In genomic region chr17:64634217-64634616, GRCh38 we compare ENCODE assay signal across 17 cellular contexts. TPM values are rescaled to one million over a fixed set of nuclear protein-coding genes. Genes with fewer than 3 reads are reported as not detected.
DNase-seq lines count a peak whose midpoint lies in the region; ATAC-seq and TF ChIP-seq lines count a peak whose summit lies in the region.
"Had no signal": no experiment of that assay in that cellular context is flagged by ENCODE, and none has a peak within 500 bp of the region (broad histone marks: within the 10 kb centered on the region; RNA-seq: fewer than 3 reads in every experiment).

No MANE protein-coding gene starts in this region.

- peak overlapping the region; percentile 68 for H2AK5ac ChIP-seq in mesenchymal stem cell (ENCODE audit: low read length, severe bottlenecking)

- peak; percentile 32 for DNase-seq in GM12865 (ENCODE audit: low read depth)
- no peak for DNase-seq in activated B cell treated with CpG ODN at 0.5 μM for 24 hours
- no peak for DNase-seq in mesenchymal stem cell
- DNase-seq in DMS79 treated with DMSO at 0.1 percent for 48 hours (lab: John Stamatoyannopoulos, UW): no peak
- DNase-seq in NCI-H1105 treated with DMSO at 0.1 percent for 48 hours (lab: John Stamatoyannopoulos, UW): no peak
- DNase-seq in stimulated activated CD4-positive, alpha-beta T cell treated with anti-CD3 and anti-CD28 coated beads, Interleukin-4, amount 100 ng/mL, for 24 hours: no peak
- DNase-seq in nephron progenitor cell: no peak
- DNase-seq: KBM-7, left ventricle myocardium superior, NCI-H1092 treated with DMSO at 0.1 percent for 48 hours, NCI-H2171, RPMI8226, tibial artery had no signal

- H3K27ac Mint-ChIP-seq in activated B cell treated with CpG ODN at 0.5 μM for 24 hours (peak overlapping the region; percentile 6), nephron progenitor cell (no peak overlapping the region)
- H3K27ac Mint-ChIP-seq: B cell, GM23338 had no signal

- H3K23ac ChIP-seq in mesenchymal stem cell (ENCODE audit: low read length in 2 of 2): no peak overlapping the region

- no peaks in the 10 kb centered on the region for H3K9me3 ChIP-seq in mesenchymal stem cell (ENCODE audit: control insufficient read depth, low read length)
- H3K9me3 ChIP-seq: tibial artery had no signal

- no peaks in the 10 kb centered on the region for H3K27me3 ChIP-seq in ACC112 (ENCODE audit: insufficient read depth, low read length)
- no peaks in the 10 kb centered on the region for H3K27me3 ChIP-seq in mesenchymal stem cell (ENCODE audit: control insufficient read depth in 1 of 2, insufficient read depth in 1 of 2, low read length in 2 of 2)
- H3K27me3 ChIP-seq: tibial artery had no signal

- ATAC-seq in activated B cell treated with CpG ODN at 0.5 μM for 24 hours (ENCODE audit: low read depth): no peak
- ATAC-seq: GM23338, left ventricle myocardium superior had no signal

- H3K4me3 Mint-ChIP-seq in activated B cell treated with CpG ODN at 0.5 μM for 24 hours: no peak overlapping the region
- H3K4me3 Mint-ChIP-seq in nephron progenitor cell: no peak overlapping the region
- H3K4me3 Mint-ChIP-seq: B cell, GM23338 had no signal

- H3K4me3 ChIP-seq in ACC112 (ENCODE audit: low read depth, low read length) (no peak overlapping the region), GM12865 (ENCODE audit: low read depth, low read length) (no peak overlapping the region), mesenchymal stem cell (ENCODE audit: insufficient read depth in 1 of 2, low read depth in 1 of 2, low read length in 2 of 2) (no peak overlapping the region)
- H3K4me3 ChIP-seq: GM23338, skin epidermis, tibial artery had no signal

- H2AFZ ChIP-seq in ACC112 (ENCODE audit: low read length, unreplicated experiment): no peak overlapping the region
- no peak overlapping the region for H2AFZ ChIP-seq in mesenchymal stem cell (ENCODE audit: low read depth, low read length)
- H2AFZ ChIP-seq: GM23338 had no signal

- no peak overlapping the region for H3K9ac ChIP-seq in mesenchymal stem cell (ENCODE audit: low read length)

- H3K18ac ChIP-seq in mesenchymal stem cell (ENCODE audit: low read depth in 1 of 2, low read length in 2 of 2): no peak overlapping the region

- H3K4me2 ChIP-seq in mesenchymal stem cell (ENCODE audit: low read length, poor library complexity, severe bottlenecking): no peak overlapping the region
- H3K4me2 ChIP-seq: GM23338 had no signal

- H3K4me1 Mint-ChIP-seq in activated B cell treated with CpG ODN at 0.5 μM for 24 hours: peaks cover 48% of the 10 kb centered on the region
- no peaks in the 10 kb centered on the region for H3K4me1 Mint-ChIP-seq in nephron progenitor cell

- peak overlapping the region; percentile 25 for H3K27ac ChIP-seq in ACC112 (ENCODE audit: low read depth, low read length)
- peak overlapping the region; percentile 57 for H3K27ac ChIP-seq in mesenchymal stem cell (ENCODE audit: low read length, poor library complexity, severe bottlenecking)
- H3K27ac ChIP-seq: skin epidermis, tibial artery had no signal

- POLR2A ChIA-PET in activated B cell treated with CpG ODN at 0.5 μM for 24 hours (lab: Charles Lee): interaction anchor here (0.5 to 0.6 kb wide), 2 partner anchors 316 to 938 kb away, joined by 4 to 9 read pairs; no protein-coding TSS in a partner anchor

- H2BK15ac ChIP-seq in mesenchymal stem cell (ENCODE audit: low read depth, poor library complexity, severe bottlenecking): no peak overlapping the region

- H2BK120ac ChIP-seq in mesenchymal stem cell (ENCODE audit: low read depth, low read length): no peak overlapping the region

- no peak overlapping the region for H2BK5ac ChIP-seq in mesenchymal stem cell (ENCODE audit: low read depth, low read length, poor library complexity, severe bottlenecking)

- H3K79me2 ChIP-seq in ACC112 (ENCODE audit: control insufficient read depth, insufficient read depth, low read length, unreplicated experiment): peaks cover 92% of the 10 kb centered on the region

- intact Hi-C loops in activated B cell treated with CpG ODN at 0.5 μM for 24 hours (cut with micrococcal nuclease): no loop called here

- H3K36me3 ChIP-seq in ACC112 (ENCODE audit: insufficient read depth, low read length) (peaks cover 5% of the 10 kb centered on the region; the same call in 1 of the 2 replicates), mesenchymal stem cell (ENCODE audit: control insufficient read depth in 1 of 2, insufficient read depth in 2 of 2, low read depth in 1 of 2, low read length in 2 of 2) (peaks cover 14 to 33% of the 10 kb centered on the region in 2 experiments)

- no peaks in the 10 kb centered on the region for H3K79me1 ChIP-seq in mesenchymal stem cell (replicated peaks; ENCODE audit: low read length, poor library complexity, severe bottlenecking)

- H3K36me3 Mint-ChIP-seq in activated B cell treated with CpG ODN at 0.5 μM for 24 hours (ENCODE audit: low read depth) (peaks cover 9% of the 10 kb centered on the region), nephron progenitor cell (ENCODE audit: low read depth) (peaks cover 38% of the 10 kb centered on the region)

- H4K8ac ChIP-seq in mesenchymal stem cell (ENCODE audit: low read length): no peak overlapping the region

- TF ChIP-seq CTCF in GM12865 (IDR thresholded peaks at IDR 0.05; ENCODE audit: insufficient read depth, low read depth, low read length, missing control alignments) (no peak), activated B cell treated with CpG ODN at 0.5 μM for 24 hours (IDR thresholded peaks at IDR 0.05) (no peak), nephron progenitor cell (IDR thresholded peaks at IDR 0.05) (no peak)

- no peak overlapping the region for H3K14ac ChIP-seq in mesenchymal stem cell (ENCODE audit: low read length in 2 of 2)

- no peak overlapping the region for H4K91ac ChIP-seq in mesenchymal stem cell (ENCODE audit: low read length)

- CTCF ChIA-PET in activated B cell treated with CpG ODN at 0.5 μM for 24 hours (lab: Charles Lee): interaction anchor here (1.1 kb wide), 1 partner anchor 15 kb away, joined by 3 read pairs; no protein-coding TSS in a partner anchor

- no peaks in the 10 kb centered on the region for H3K9me3 Mint-ChIP-seq in activated B cell treated with CpG ODN at 0.5 μM for 24 hours
- no peaks in the 10 kb centered on the region for H3K9me3 Mint-ChIP-seq in nephron progenitor cell
- H3K9me3 Mint-ChIP-seq: GM23338 had no signal

- peaks cover 34% of the 10 kb centered on the region for H3K4me1 ChIP-seq in ACC112 (ENCODE audit: control insufficient read depth, insufficient read depth, low read length, unreplicated experiment)
- peaks cover 14% of the 10 kb centered on the region for H3K4me1 ChIP-seq in mesenchymal stem cell (ENCODE audit: control insufficient read depth, insufficient read depth, low read depth, low read length)

- 100% methylated on average over 1 of the region's 1 CpG for WGBS in mesenchymal stem cell

- no peak overlapping the region for H2BK12ac ChIP-seq in mesenchymal stem cell (ENCODE audit: low read length in 2 of 2)

- H3K27me3 Mint-ChIP-seq in activated B cell treated with CpG ODN at 0.5 μM for 24 hours: no peaks in the 10 kb centered on the region
- H3K27me3 Mint-ChIP-seq in nephron progenitor cell (ENCODE audit: low read depth, poor library complexity): peaks cover 6% of the 10 kb centered on the region
- H3K27me3 Mint-ChIP-seq: B cell had no signal

- H3K4ac ChIP-seq in mesenchymal stem cell (ENCODE audit: low read depth in 1 of 2, low read length in 2 of 2): no peak overlapping the region

RNA-seq across cellular contexts. Expression of gene SMURF2, which starts 27.9 kb away (rescaled TPM):
- 18.9 and 23.0 TPM in 2 replicates for total RNA-seq in activated B cell treated with CpG ODN at 0.5 μM for 24 hours
- 127 TPM for polyA plus RNA-seq in mesenchymal stem cell (2013, experiment 1 of 2)
- 126 TPM for polyA plus RNA-seq in mesenchymal stem cell (2013, experiment 2 of 2)
